14 cellular contexts compared by ENCODE assay signal in the genomic region with DNA sequence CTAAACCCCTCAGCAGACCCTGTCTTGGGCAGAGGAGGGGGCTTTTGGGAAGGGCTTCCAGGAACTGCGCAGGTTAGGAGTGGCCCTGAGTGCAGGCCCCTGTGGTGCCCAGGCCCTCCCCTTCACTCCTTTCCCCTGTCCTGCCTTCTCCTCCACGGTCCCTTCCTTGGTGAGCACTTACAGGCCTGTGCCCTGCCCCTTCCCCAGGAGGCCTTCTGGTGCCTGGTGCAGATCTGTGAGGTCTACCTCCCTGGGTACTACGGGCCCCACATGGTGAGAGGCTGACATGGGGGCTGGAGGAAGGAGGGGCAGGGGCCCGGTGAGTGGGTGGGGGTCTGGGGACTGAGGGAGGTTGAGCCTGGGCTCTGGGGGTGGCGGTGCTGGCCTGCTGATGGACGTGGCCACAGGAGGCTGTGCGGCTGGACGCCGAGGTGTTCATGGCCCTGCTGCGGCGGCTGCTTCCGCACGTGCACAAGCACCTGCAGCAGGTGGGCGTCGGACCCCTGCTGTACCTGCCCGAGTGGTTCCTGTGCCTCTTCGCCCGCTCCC. TPM values are rescaled to one million over a fixed set of nuclear protein-coding genes. Genes with fewer than 3 reads are reported as not detected.
DNase-seq lines count a peak whose midpoint lies in the region; ATAC-seq, FAIRE-seq and TF ChIP-seq lines count a peak whose summit lies in the region.
"Had no signal": no experiment of that assay in that cellular context is flagged by ENCODE, and none has a peak within 500 bp of the region (broad histone marks: within the 10 kb centered on the region; RNA-seq: fewer than 3 reads in every experiment).

No MANE protein-coding gene starts in this region.

- H3K18ac ChIP-seq in H1 (ENCODE audit: extremely low read depth, low read length), result no peak overlapping the region

- peaks cover 31% of the 10 kb centered on the region for H3K36me3 Mint-ChIP-seq in activated naive CD4-positive, alpha-beta T cell treated with anti-CD3 and anti-CD28 coated beads for 36 hours (ENCODE audit: low read depth)
- no peaks in the 10 kb centered on the region for H3K36me3 Mint-ChIP-seq in WTC11
- H3K36me3 Mint-ChIP-seq: brain had no signal

- H4K5ac ChIP-seq in H1 (ENCODE audit: insufficient read length, low read depth, low read length), result no peak overlapping the region

- H2BK12ac ChIP-seq in H1 (ENCODE audit: low read depth, low read length), result no peak overlapping the region

- H3K79me1 ChIP-seq in H1 (ENCODE audit: low read depth, low read length), result no peaks in the 10 kb centered on the region

- no peak overlapping the region for H2BK5ac ChIP-seq in H1 (ENCODE audit: low read depth, low read length)

- H2AFZ ChIP-seq in H1 (ENCODE audit: low read length), result no peak overlapping the region

- H3K27me3 Mint-ChIP-seq in activated naive CD4-positive, alpha-beta T cell treated with anti-CD3 and anti-CD28 coated beads for 36 hours (ENCODE audit: low read depth), result no peaks in the 10 kb centered on the region
- peaks cover 8% of the 10 kb centered on the region; the same call in 1 of the 2 replicates for H3K27me3 Mint-ChIP-seq in WTC11 (ENCODE audit: low read depth)

- H2AK5ac ChIP-seq in H1 (ENCODE audit: low read depth, low read length), result no peak overlapping the region

- no peaks in the 10 kb centered on the region for H3K36me3 ChIP-seq in H1 (ENCODE audit: control insufficient read depth in 2 of 4, insufficient read depth in 4 of 4, low read length in 3 of 4)
- peaks cover 33% of the 10 kb centered on the region for H3K36me3 ChIP-seq in thymus (ENCODE audit: control insufficient read depth, insufficient read depth)

- no peak for ATAC-seq in WTC11
- ATAC-seq in HG02588 (IDR thresholded peaks at IDR 0.05; ENCODE audit: unreplicated experiment), result no peak

- H3K27ac Mint-ChIP-seq in activated naive CD4-positive, alpha-beta T cell treated with anti-CD3 and anti-CD28 coated beads for 36 hours, result peak overlapping the region; percentile 92
- H3K27ac Mint-ChIP-seq in WTC11, result no peak overlapping the region
- H3K27ac Mint-ChIP-seq: endodermal cell had no signal

- no peak overlapping the region for H3K56ac ChIP-seq in H1 (replicated peaks; ENCODE audit: insufficient read length, low read depth, low read length)

- no peak for TF ChIP-seq POLR2A in H1 (IDR thresholded peaks at IDR 0.05; ENCODE audit: control extremely low read depth in 1 of 2, low read depth in 2 of 2, low read length in 2 of 2)

- no peaks in the 10 kb centered on the region for H4K20me1 ChIP-seq in H1 (replicated peaks in 1 of 2; ENCODE audit: control insufficient read depth in 1 of 2, insufficient read depth in 2 of 2, low read length in 2 of 2)

- H3K4ac ChIP-seq in H1 (replicated peaks; ENCODE audit: insufficient read length, low read depth, low read length), result no peak overlapping the region

- H3K79me2 ChIP-seq in H1 (ENCODE audit: control insufficient read depth in 1 of 2, insufficient read depth in 2 of 2, low read length in 2 of 2), result no peaks in the 10 kb centered on the region

- peak overlapping the region; percentile 83 for H3K4me3 Mint-ChIP-seq in activated naive CD4-positive, alpha-beta T cell treated with anti-CD3 and anti-CD28 coated beads for 36 hours
- no peak overlapping the region for H3K4me3 Mint-ChIP-seq in WTC11
- H3K4me3 Mint-ChIP-seq: endodermal cell had no signal

- no peak overlapping the region for H2BK20ac ChIP-seq in H1 (ENCODE audit: low read length)

- peak overlapping the region; percentile 57; the same call in 1 of the 2 replicates for H4K8ac ChIP-seq in H1 (ENCODE audit: extremely low read depth, insufficient read depth, low read length)

- 0 out of 2 replicates have a peak, but pooled peaks cover 2% of the 10 kb centered on the region for H3K23me2 ChIP-seq in H1 (ENCODE audit: low read depth, low read length)

- peaks cover 0 to 4% (median 2%) of the 10 kb centered on the region in 4 experiments; a peak in 3 of 7 replicates for H3K27me3 ChIP-seq in H1 (replicated peaks in 1 of 4; ENCODE audit: control insufficient read depth in 3 of 4, extremely low read depth in 1 of 4, insufficient read depth in 3 of 4, low read length in 3 of 4)
- no peaks in the 10 kb centered on the region for H3K27me3 ChIP-seq in thymus (ENCODE audit: control insufficient read depth, insufficient read depth)

- H4K91ac ChIP-seq in H1 (replicated peaks; ENCODE audit: insufficient read length, low read length), result no peak overlapping the region

- H3K9me3 ChIP-seq in H1 (ENCODE audit: insufficient read depth in 2 of 2, low read depth in 1 of 2, low read length in 1 of 2) (no peaks in the 10 kb centered on the region), thymus (ENCODE audit: control insufficient read depth) (no peaks in the 10 kb centered on the region)

- no peak for DNase-seq in activated naive CD4-positive, alpha-beta T cell treated with anti-CD3 and anti-CD28 coated beads for 36 hours
- no peak for DNase-seq in activated naive CD4-positive, alpha-beta T cell treated with anti-CD3 and anti-CD28 coated beads, Interleukin-2, amount 50 U/mL, for 16 hours
- DNase-seq in WTC11 (ENCODE audit: low spot score), result no peak
- DNase-seq in H1 (ENCODE audit: low read depth in 1 of 2, low spot score in 2 of 2), result no peak
- DNase-seq in NCI-H1092 treated with DMSO at 0.1 percent for 48 hours (lab: John Stamatoyannopoulos, UW), result no peak
- DNase-seq in NCI-H2171 treated with DMSO at 0.1 percent for 48 hours (lab: John Stamatoyannopoulos, UW), result no peak
- DNase-seq: endodermal cell, mammary epithelial cell, MM.1S had no signal

- no peak overlapping the region for H3K14ac ChIP-seq in H1 (ENCODE audit: insufficient read length)

- H3K9me3 Mint-ChIP-seq in activated naive CD4-positive, alpha-beta T cell treated with anti-CD3 and anti-CD28 coated beads for 36 hours, result no peaks in the 10 kb centered on the region
- no peaks in the 10 kb centered on the region for H3K9me3 Mint-ChIP-seq in WTC11
- H3K9me3 Mint-ChIP-seq: brain, endodermal cell had no signal

- intact Hi-C loops in activated naive CD4-positive, alpha-beta T cell treated with anti-CD3 and anti-CD28 coated beads for 36 hours (cut with micrococcal nuclease), result loop anchor here (10.0 kb wide), 1 partner anchor 398 kb away; no protein-coding TSS in a partner anchor

- TF ChIP-seq EP300 in H1 (IDR thresholded peaks at IDR 0.05; ENCODE audit: borderline replicate concordance in 1 of 2, low read depth in 2 of 2, low read length in 2 of 2), result no peak

- no peak overlapping the region for H3K27ac ChIP-seq in H1 (ENCODE audit: low read depth, low read length)
- H3K27ac ChIP-seq in thymus (ENCODE audit: low read depth), result peak overlapping the region; percentile 86

- TF ChIP-seq RAD21 in H1 (IDR thresholded peaks at IDR 0.05 in 1 of 2, conservative IDR thresholded peaks at IDR 0.05 in 1 of 2; ENCODE audit: low read depth in 2 of 2, low read length in 2 of 2), result no peak

- FAIRE-seq in H1 (lab: Jason Lieb, UNC), result no peak
- FAIRE-seq: TTC549 had no signal

- H3K4me2 ChIP-seq in H1 (ENCODE audit: insufficient read depth in 1 of 2, low read depth in 2 of 2, low read length in 2 of 2), result no peak overlapping the region

- no peak overlapping the region for H3K9ac ChIP-seq in H1 (replicated peaks in 1 of 4; ENCODE audit: extremely low read depth in 1 of 4, low read depth in 3 of 4, low read length in 3 of 4)

- H3K4me3 ChIP-seq in H1 (ENCODE audit: extremely low read depth in 1 of 4, insufficient read depth in 2 of 4, low read depth in 3 of 4, low read length in 4 of 4) (no peak overlapping the region), thymus (ENCODE audit: low read length) (peak overlapping the region; percentile 30)

- POLR2A ChIA-PET in WTC11 (lab: Charles Lee) (interaction anchor here (1.3 to 1.5 kb wide), 2 partner anchors 10 to 14 kb away, joined by 3 to 7 read pairs; no protein-coding TSS in a partner anchor), H1 (lab: Charles Lee; ENCODE audit: partially characterized antibody) (interaction anchor here (0.8 to 1.9 kb wide), 7 partner anchors 9 to 53 kb away, joined by 3 to 8 read pairs (median 3); a partner anchor contains a TSS)

- H3K4me1 ChIP-seq in H1 (replicated peaks in 1 of 4; ENCODE audit: control insufficient read depth in 3 of 4, insufficient read depth in 4 of 4, low read length in 3 of 4) (peaks cover 0 to 14% (median 8%) of the 10 kb centered on the region in 4 experiments; a peak in 5 of 7 replicates), thymus (ENCODE audit: control insufficient read depth, insufficient read depth, low read length) (peaks cover 76% of the 10 kb centered on the region)

- no peak overlapping the region for H2BK120ac ChIP-seq in H1 (replicated peaks; ENCODE audit: low read depth, low read length)

- 94% methylated on average over 10 of the region's 18 CpGs; no CpG with 5 or more reads in 1 of the 2 experiments for WGBS in H1 (ENCODE audit: extremely low coverage in 1 of 2, insufficient coverage in 1 of 2, insufficient read length in 1 of 2, insufficient replicate concordance in 2 of 2, low coverage in 1 of 2, low lambda C conversion rate in 2 of 2, missing lambda C conversion rate in 1 of 2), 2 experiments
- WGBS in thymus, result 91% methylated on average over 18 of the region's 18 CpGs

- no peak overlapping the region for H3K23ac ChIP-seq in H1 (ENCODE audit: insufficient read length)

- no peak for TF ChIP-seq CTCF in WTC11 (IDR thresholded peaks at IDR 0.05)
- no peak for TF ChIP-seq CTCF in H1 (IDR thresholded peaks at IDR 0.05; ENCODE audit: control extremely low read depth in 1 of 3, insufficient read depth in 1 of 3, low read depth in 1 of 3, low read length in 3 of 3)

- CTCF ChIA-PET in activated naive CD4-positive, alpha-beta T cell treated with anti-CD3 and anti-CD28 coated beads for 36 hours (lab: Charles Lee), result interaction anchor here (0.8 to 3.0 kb wide), 3 partner anchors 15 to 33 kb away, joined by 3 to 18 read pairs (median 4); a partner anchor contains a TSS
- CTCF ChIA-PET in WTC11 (lab: Charles Lee), result interaction anchor here (0.9 to 1.4 kb wide), 4 partner anchors 12 to 64 kb away, joined by 3 to 7 read pairs (median 3); no protein-coding TSS in a partner anchor
- CTCF ChIA-PET in H1 (lab: Charles Lee; ENCODE audit: partially characterized antibody), result interaction anchor here (0.9 to 1.2 kb wide), 4 partner anchors 10 to 49 kb away, joined by 3 to 6 read pairs (median 4); no protein-coding TSS in a partner anchor

- H3K4me1 Mint-ChIP-seq in activated naive CD4-positive, alpha-beta T cell treated with anti-CD3 and anti-CD28 coated beads for 36 hours (ENCODE audit: low read depth), result peaks cover 74% of the 10 kb centered on the region
- peaks cover 20% of the 10 kb centered on the region for H3K4me1 Mint-ChIP-seq in WTC11

- H2BK15ac ChIP-seq in H1 (ENCODE audit: low read length), result no peak overlapping the region

RNA-seq across cellular contexts. Expression of a gene that starts 2.6 kb away (rescaled TPM):
- 10 to 100 TPM; 73.7 to 81.4 TPM for total RNA-seq in activated naive CD4-positive, alpha-beta T cell treated with anti-CD3 and anti-CD28 coated beads for 36 hours
- total RNA-seq in WTC11 (2021), result 0.72 to 1.0 TPM (median 0.96 TPM) in 3 replicates
- 0.69 TPM in 1 of 2 replicates, not detected in the other for total RNA-seq in H1 (2021; fragmentation: NEBNext Ultra II Directional; extraction: Animal tissue kit (Norgen Biotek cat#: 25700))
- polyA plus RNA-seq in H1 (2011; rRNA removed) (0.27 and 0.35 TPM in 2 replicates), thymus (318 TPM)
- polyA plus RNA-seq in H1 (2011; cell fraction: cytosol; rRNA removed), result 0.16 TPM
- polyA plus RNA-seq in H1 (2011; cell fraction: nucleus; rRNA removed), result 1.6 TPM
- polyA plus RNA-seq in H1 (2012, experiment 1 of 2), result 0.11 to 1.00 TPM (median 0.55 TPM) in 4 replicates
- polyA plus RNA-seq in H1 (2012, experiment 2 of 2), result 0.31 TPM
- 0.41 TPM for polyA plus RNA-seq in H1 (2013, experiment 1 of 2)
- polyA plus RNA-seq in H1 (2013, experiment 2 of 2), result 0.46 TPM
- 0.22 and 0.41 TPM in 2 replicates for polyA minus RNA-seq in H1 (2011; rRNA and poly(A)+ RNA removed)
- not detected for polyA minus RNA-seq in H1 (2011; cell fraction: cytosol; rRNA and poly(A)+ RNA removed)
- polyA minus RNA-seq in H1 (2011; cell fraction: nucleus; rRNA and poly(A)+ RNA removed), result 0.40 TPM
- total RNA-seq: fibroblast of villous mesenchyme had no signal
- polyA plus RNA-seq: mammary epithelial cell had no signal

RNA-seq across cellular contexts. Expression of a gene that starts 4.8 kb away (rescaled TPM):
- 100 to 1,000 TPM; 202 to 204 TPM for total RNA-seq in activated naive CD4-positive, alpha-beta T cell treated with anti-CD3 and anti-CD28 coated beads for 36 hours
- 220 to 222 TPM (median 221 TPM) in 3 replicates for total RNA-seq in WTC11 (2021)
- 198 and 210 TPM in 2 replicates for total RNA-seq in H1 (2021; fragmentation: NEBNext Ultra II Directional; extraction: Animal tissue kit (Norgen Biotek cat#: 25700))
- 359 and 430 TPM in 2 replicates for polyA plus RNA-seq in H1 (2011; rRNA removed)
- 274 TPM for polyA plus RNA-seq in H1 (2011; cell fraction: cytosol; rRNA removed)
- 218 TPM for polyA plus RNA-seq in H1 (2011; cell fraction: nucleus; rRNA removed)
- 139 to 201 TPM (median 197 TPM) in 4 replicates for polyA plus RNA-seq in H1 (2012, experiment 1 of 2)
- polyA plus RNA-seq in H1 (2012, experiment 2 of 2), result 283 TPM
- 157 TPM for polyA plus RNA-seq in H1 (2013, experiment 1 of 2)
- 156 TPM for polyA plus RNA-seq in H1 (2013, experiment 2 of 2)
- 140 and 166 TPM in 2 replicates for polyA minus RNA-seq in H1 (2011; rRNA and poly(A)+ RNA removed)
- polyA minus RNA-seq in H1 (2011; cell fraction: cytosol; rRNA and poly(A)+ RNA removed), result 98.8 TPM
- 65.8 TPM for polyA minus RNA-seq in H1 (2011; cell fraction: nucleus; rRNA and poly(A)+ RNA removed)
- 141 TPM for polyA plus RNA-seq in thymus

RNA-seq across cellular contexts. Expression of a gene that starts 9.0 kb away (rescaled TPM):
- 1 to 10 TPM in 1 of 2 experiments, under 1 TPM in 1; 0.91 to 2.0 TPM for total RNA-seq in activated naive CD4-positive, alpha-beta T cell treated with anti-CD3 and anti-CD28 coated beads for 36 hours
- 1.3 to 2.6 TPM (median 2.4 TPM) in 3 replicates for total RNA-seq in WTC11 (2021)
- total RNA-seq in H1 (2021; fragmentation: NEBNext Ultra II Directional; extraction: Animal tissue kit (Norgen Biotek cat#: 25700)), result 0.61 and 1.1 TPM in 2 replicates
- polyA plus RNA-seq in H1 (2011; rRNA removed) (0.82 and 0.96 TPM in 2 replicates), thymus (1.7 TPM)
- polyA plus RNA-seq in H1 (2011; cell fraction: cytosol; rRNA removed), result 1.1 TPM
- 5.7 TPM for polyA plus RNA-seq in H1 (2011; cell fraction: nucleus; rRNA removed)
- polyA plus RNA-seq in H1 (2012, experiment 1 of 2), result 0.72 to 2.2 TPM (median 1.1 TPM) in 4 replicates
- 0.47 TPM for polyA plus RNA-seq in H1 (2012, experiment 2 of 2)
- polyA plus RNA-seq in H1 (2013, experiment 1 of 2), result 0.51 TPM
- 0.31 TPM for polyA plus RNA-seq in H1 (2013, experiment 2 of 2)
- polyA minus RNA-seq in H1 (2011; rRNA and poly(A)+ RNA removed), result 0.47 and 0.54 TPM in 2 replicates
- polyA minus RNA-seq in H1 (2011; cell fraction: cytosol; rRNA and poly(A)+ RNA removed), result 0.22 TPM
- polyA minus RNA-seq in H1 (2011; cell fraction: nucleus; rRNA and poly(A)+ RNA removed), result 1.4 TPM
- total RNA-seq: fibroblast of villous mesenchyme had no signal

RNA-seq across cellular contexts. Expression of a gene that starts 14.7 kb away (rescaled TPM):
- total RNA-seq in activated naive CD4-positive, alpha-beta T cell treated with anti-CD3 and anti-CD28 coated beads for 36 hours, result 10 to 100 TPM; 29.5 to 30.7 TPM
- total RNA-seq in WTC11 (2021), result 25.7 to 45.5 TPM (median 26.7 TPM) in 3 replicates
- 20.8 and 22.2 TPM in 2 replicates for total RNA-seq in H1 (2021; fragmentation: NEBNext Ultra II Directional; extraction: Animal tissue kit (Norgen Biotek cat#: 25700))
- polyA plus RNA-seq in H1 (2011; rRNA removed), result 25.5 and 29.6 TPM in 2 replicates
- polyA plus RNA-seq in H1 (2011; cell fraction: cytosol; rRNA removed), result 25.1 TPM
- polyA plus RNA-seq in H1 (2011; cell fraction: nucleus; rRNA removed), result 76.6 TPM
- polyA plus RNA-seq in H1 (2012, experiment 1 of 2), result 19.7 to 23.9 TPM (median 22.6 TPM) in 4 replicates
- polyA plus RNA-seq in H1 (2012, experiment 2 of 2), result 19.6 TPM
- polyA plus RNA-seq in H1 (2013, experiment 1 of 2), result 19.6 TPM
- 18.6 TPM for polyA plus RNA-seq in H1 (2013, experiment 2 of 2)
- polyA minus RNA-seq in H1 (2011; rRNA and poly(A)+ RNA removed), result 5.9 and 10.4 TPM in 2 replicates
- 10.0 TPM for polyA minus RNA-seq in H1 (2011; cell fraction: cytosol; rRNA and poly(A)+ RNA removed)
- 17.6 TPM for polyA minus RNA-seq in H1 (2011; cell fraction: nucleus; rRNA and poly(A)+ RNA removed)
- 35.2 TPM for polyA plus RNA-seq in thymus

RNA-seq across cellular contexts. Expression of a gene that starts 21.8 kb away (rescaled TPM):
- 10 to 100 TPM; 50.7 to 51.2 TPM for total RNA-seq in activated naive CD4-positive, alpha-beta T cell treated with anti-CD3 and anti-CD28 coated beads for 36 hours
- total RNA-seq in WTC11 (2021), result 44.3 to 54.7 TPM (median 50.2 TPM) in 3 replicates
- total RNA-seq in H1 (2021; fragmentation: NEBNext Ultra II Directional; extraction: Animal tissue kit (Norgen Biotek cat#: 25700)), result 41.0 and 43.9 TPM in 2 replicates
- 47.1 and 58.6 TPM in 2 replicates for polyA plus RNA-seq in H1 (2011; rRNA removed)
- 54.3 TPM for polyA plus RNA-seq in H1 (2011; cell fraction: cytosol; rRNA removed)
- polyA plus RNA-seq in H1 (2011; cell fraction: nucleus; rRNA removed), result 104 TPM
- polyA plus RNA-seq in H1 (2012, experiment 1 of 2), result 31.6 to 44.5 TPM (median 41.0 TPM) in 4 replicates
- polyA plus RNA-seq in H1 (2012, experiment 2 of 2), result 44.7 TPM
- polyA plus RNA-seq in H1 (2013, experiment 1 of 2), result 27.6 TPM
- 27.9 TPM for polyA plus RNA-seq in H1 (2013, experiment 2 of 2)
- polyA minus RNA-seq in H1 (2011; rRNA and poly(A)+ RNA removed), result 36.3 and 41.7 TPM in 2 replicates
- polyA minus RNA-seq in H1 (2011; cell fraction: cytosol; rRNA and poly(A)+ RNA removed), result 30.8 TPM
- polyA minus RNA-seq in H1 (2011; cell fraction: nucleus; rRNA and poly(A)+ RNA removed), result 44.4 TPM
- polyA plus RNA-seq in thymus, result 76.8 TPM

Comparison
In these comparisons a context has a peak if more than half of its experiments do, and no peak if none do; other contexts are left out.
1. RNA of a gene that starts 2.6 kb away (total RNA-seq): 73.7 to 81.4 TPM in activated naive CD4-positive, alpha-beta T cell treated with anti-CD3 and anti-CD28 coated beads for 36 hours; 0.72 to 1.0 TPM in WTC11 and 0.69 TPM in H1; every median in the first group is over 10 times any median in the second.